Comparison of ENCODE assay signal across 1 cellular context in the genomic region with DNA sequence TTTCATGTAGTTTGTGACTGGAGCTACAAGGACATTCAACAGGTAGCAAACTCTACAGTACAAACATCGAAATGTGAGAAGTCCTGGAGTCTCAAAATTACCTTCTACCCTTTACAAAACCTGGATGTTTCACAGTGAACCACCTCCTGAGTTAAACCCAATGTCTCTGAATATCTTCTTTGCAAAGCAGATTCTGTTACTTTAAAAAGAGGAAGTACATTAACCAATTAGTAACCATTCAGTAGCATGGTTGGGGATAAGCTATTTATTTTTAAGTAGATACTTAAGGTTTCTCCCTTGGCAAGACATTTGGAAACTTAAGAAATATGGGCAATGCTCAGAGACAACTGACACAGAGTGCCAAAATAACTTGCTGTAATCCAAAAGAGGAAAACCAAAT.
TF ChIP-seq lines count a peak whose summit lies in the region.

No MANE protein-coding gene starts in this region.

TF ChIP-seq in GM23338, 12 proteins besides CTCF, POLR2A, EP300 and RAD21 (continued from another document):
- TF ChIP-seq ZNF462 (CRISPR knock-in tag; IDR thresholded peaks at IDR 0.05) (no peak), ZNF331 (CRISPR knock-in tag; IDR thresholded peaks at IDR 0.05; ENCODE audit: low read depth) (no peak), EZH2phosphoT487 (IDR thresholded peaks at IDR 0.05; ENCODE audit: unreplicated experiment) (no peak), NANOG (IDR thresholded peaks at IDR 0.05; ENCODE audit: borderline replicate concordance) (no peak), ETS1 (IDR thresholded peaks at IDR 0.05) (no peak), POLR2AphosphoS5 (IDR thresholded peaks at IDR 0.05; ENCODE audit: low read depth) (no peak), STAT1 (IDR thresholded peaks at IDR 0.05; ENCODE audit: unreplicated experiment) (no peak)
